1 cellular context compared by ENCODE assay signal in the genomic region with DNA sequence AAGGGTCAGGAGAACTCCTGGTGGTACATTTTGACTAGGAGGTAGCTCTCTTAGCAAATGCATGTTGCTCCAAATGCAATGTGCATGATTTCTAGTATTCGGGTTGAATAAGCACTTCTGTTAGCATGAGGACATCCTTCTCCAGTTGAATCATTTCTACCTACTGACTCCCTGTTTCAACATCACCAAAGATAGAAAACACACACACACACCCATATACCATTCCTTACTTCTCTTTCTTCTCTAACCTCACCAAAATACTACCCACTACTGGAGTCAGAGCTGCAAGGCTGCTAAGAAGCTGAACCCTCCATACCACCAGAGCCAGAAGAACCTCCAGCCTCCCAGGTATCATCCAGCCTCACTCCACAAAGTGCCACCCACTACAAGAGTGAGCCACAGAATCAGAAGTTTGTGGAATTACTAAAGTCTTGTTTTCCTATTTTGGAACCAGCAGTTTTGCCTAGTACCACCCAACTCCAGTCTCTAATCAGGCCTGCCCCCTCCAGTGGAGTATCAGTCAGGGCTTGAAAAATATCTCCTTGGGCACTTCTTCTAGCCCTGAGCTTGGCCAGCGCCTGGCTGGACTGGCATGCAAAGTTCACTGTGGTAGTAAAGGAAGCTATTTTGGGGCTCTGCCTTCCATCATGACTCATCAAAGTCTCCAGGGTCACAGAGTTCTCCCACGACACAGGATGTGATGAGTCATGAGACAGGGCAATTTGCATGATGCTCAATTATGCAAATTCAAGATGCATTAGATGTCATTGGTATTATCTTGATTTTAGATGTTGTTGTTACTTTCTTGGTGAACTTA.
TF ChIP-seq lines count a peak whose summit lies in the region.

No MANE protein-coding gene starts in this region.

TF ChIP-seq in IMR-90, 13 proteins besides CTCF, POLR2A, EP300 and RAD21 (continued from another document):
- TF ChIP-seq ELK1 (IDR thresholded peaks at IDR 0.05; ENCODE audit: borderline replicate concordance, low read depth, low read length) (no peak), MAZ (IDR thresholded peaks at IDR 0.05; ENCODE audit: borderline replicate concordance, low read depth, low read length) (no peak), FOS (IDR thresholded peaks at IDR 0.05; ENCODE audit: low read depth, low read length) (peak; percentile 99), MAFK (IDR thresholded peaks at IDR 0.05; ENCODE audit: low read depth, low read length) (peak; percentile 76), CHD1 (IDR thresholded peaks at IDR 0.05; ENCODE audit: low read depth, low read length) (no peak), RFX5 (IDR thresholded peaks at IDR 0.05; ENCODE audit: low read depth, low read length) (no peak), NFE2L2 (IDR thresholded peaks at IDR 0.05; ENCODE audit: low read depth, low read length) (peak; percentile 93), BHLHE40 (IDR thresholded peaks at IDR 0.05; ENCODE audit: low read depth, low read length) (peak; percentile 64; the same call in 1 of the 2 replicates), SMC3 (IDR thresholded peaks at IDR 0.05; ENCODE audit: low read depth, low read length) (no peak)
